In the genomic region with DNA sequence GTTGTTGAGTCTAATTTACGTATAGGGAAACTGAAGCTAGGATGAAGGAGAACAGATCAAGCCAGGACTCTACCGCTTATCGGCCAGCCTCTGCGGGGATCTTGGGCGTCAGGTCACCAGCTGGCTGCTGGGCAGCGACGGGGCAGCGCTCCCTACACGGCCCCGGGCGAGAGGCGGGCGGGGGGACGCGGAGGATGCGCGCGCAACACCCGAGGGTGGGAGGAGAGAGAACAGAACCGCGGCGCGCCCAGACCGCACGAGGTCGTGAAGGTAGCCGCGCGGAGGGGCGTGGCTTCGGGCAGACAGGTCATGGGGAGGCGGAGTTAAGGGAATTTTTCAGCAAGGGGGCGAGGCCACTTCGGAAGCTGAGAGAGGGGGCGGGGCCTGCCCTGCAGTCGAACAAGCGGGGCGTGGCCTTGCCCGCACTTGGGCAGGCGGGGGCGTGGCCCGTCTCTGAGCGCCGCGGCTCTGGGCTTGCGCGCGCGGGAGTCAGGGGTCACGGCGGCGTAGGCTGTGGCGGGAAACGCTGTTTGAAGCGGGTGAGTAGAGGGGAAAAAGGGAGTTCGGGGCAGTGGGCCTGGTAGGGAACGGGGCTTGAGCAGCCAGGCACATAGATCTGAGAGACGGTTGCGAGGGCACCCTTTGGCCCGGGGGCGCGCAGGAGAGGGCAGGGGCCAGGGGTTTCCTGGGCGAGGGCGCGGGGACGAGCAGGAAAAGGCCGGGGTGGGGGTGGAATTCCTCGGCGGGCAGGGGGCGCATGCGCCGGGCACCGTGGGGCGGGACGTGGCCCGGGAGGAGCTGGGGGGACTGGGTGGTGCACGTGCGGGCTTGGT, we compare ENCODE assay signal across 1 cellular context.
TF ChIP-seq lines count a peak whose summit lies in the region.

A gene (plus strand): TSS at position 496 of the 833 bp plus-strand sequence. CDS start 14,505 bp downstream, outside the sequence.

TF ChIP-seq in K562, 482 proteins besides CTCF, POLR2A, EP300 and RAD21 (continued from another document and continues in another):
- TF ChIP-seq, protein P1, sequence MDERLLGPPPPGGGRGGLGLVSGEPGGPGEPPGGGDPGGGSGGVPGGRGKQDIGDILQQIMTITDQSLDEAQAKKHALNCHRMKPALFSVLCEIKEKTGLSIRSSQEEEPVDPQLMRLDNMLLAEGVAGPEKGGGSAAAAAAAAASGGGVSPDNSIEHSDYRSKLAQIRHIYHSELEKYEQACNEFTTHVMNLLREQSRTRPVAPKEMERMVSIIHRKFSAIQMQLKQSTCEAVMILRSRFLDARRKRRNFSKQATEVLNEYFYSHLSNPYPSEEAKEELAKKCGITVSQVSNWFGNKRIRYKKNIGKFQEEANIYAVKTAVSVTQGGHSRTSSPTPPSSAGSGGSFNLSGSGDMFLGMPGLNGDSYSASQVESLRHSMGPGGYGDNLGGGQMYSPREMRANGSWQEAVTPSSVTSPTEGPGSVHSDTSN (CRISPR knock-in tag; IDR thresholded peaks at IDR 0.05; ENCODE audit: low read depth) = no peak
- TF ChIP-seq, protein P1 (tag; conservative IDR thresholded peaks at IDR 0.05; ENCODE audit: low read depth) = no peak
- TF ChIP-seq ATF1 (CRISPR knock-in tag; IDR thresholded peaks at IDR 0.05) (no peak), ATF1 (tag; IDR thresholded peaks at IDR 0.05) (peak; percentile 73), ZNF24 (IDR thresholded peaks at IDR 0.05) (no peak), CHCHD3 (CRISPR knock-in tag; IDR thresholded peaks at IDR 0.05) (no peak), SIN3A (IDR thresholded peaks at IDR 0.05; ENCODE audit: borderline replicate concordance in 2 of 2, control insufficient read depth in 1 of 2, low read depth in 2 of 2, low read length in 2 of 2) (0 out of 4 replicates have a peak, but pooled peaks of 1 of the 2 experiments have one; percentile 48), ZNF77 (CRISPR knock-in tag; IDR thresholded peaks at IDR 0.05) (0 out of 2 replicates have a peak, but pooled peaks have one; percentile 83), ZNF311 (CRISPR knock-in tag; IDR thresholded peaks at IDR 0.05) (no peak), MXI1 (IDR thresholded peaks at IDR 0.05; ENCODE audit: low read depth, low read length) (peak; percentile 46; the same call in 1 of the 2 replicates), NFIX (CRISPR knock-in tag; IDR thresholded peaks at IDR 0.05; ENCODE audit: low read depth) (no peak), EZH2 (IDR thresholded peaks at IDR 0.05; ENCODE audit: borderline replicate concordance, low read depth, low read length) (no peak), SREBF1 (IDR thresholded peaks at IDR 0.05; ENCODE audit: borderline replicate concordance, low read depth, low read length) (no peak), ESRRB (CRISPR knock-in tag; IDR thresholded peaks at IDR 0.05; ENCODE audit: borderline replicate concordance) (no peak), FOXJ3 (CRISPR knock-in tag; IDR thresholded peaks at IDR 0.05) (no peak), MYC (IDR thresholded peaks at IDR 0.05; ENCODE audit: low read depth, low read length) (peak; percentile 90), MYC (CRISPR knock-in tag; IDR thresholded peaks at IDR 0.05; ENCODE audit: borderline replicate concordance, low read depth) (peak; percentile 72; the same call in 1 of the 2 replicates), TRIM24 (IDR thresholded peaks at IDR 0.05) (0 out of 4 replicates have a peak, but pooled peaks have one; percentile 15 to 23), HDGF (IDR thresholded peaks at IDR 0.05) (no peak), ZNF282 (CRISPR knock-in tag; IDR thresholded peaks at IDR 0.05) (no peak), ZNF121 (CRISPR knock-in tag; conservative IDR thresholded peaks at IDR 0.05) (no peak)
- TF ChIP-seq, protein P2, sequence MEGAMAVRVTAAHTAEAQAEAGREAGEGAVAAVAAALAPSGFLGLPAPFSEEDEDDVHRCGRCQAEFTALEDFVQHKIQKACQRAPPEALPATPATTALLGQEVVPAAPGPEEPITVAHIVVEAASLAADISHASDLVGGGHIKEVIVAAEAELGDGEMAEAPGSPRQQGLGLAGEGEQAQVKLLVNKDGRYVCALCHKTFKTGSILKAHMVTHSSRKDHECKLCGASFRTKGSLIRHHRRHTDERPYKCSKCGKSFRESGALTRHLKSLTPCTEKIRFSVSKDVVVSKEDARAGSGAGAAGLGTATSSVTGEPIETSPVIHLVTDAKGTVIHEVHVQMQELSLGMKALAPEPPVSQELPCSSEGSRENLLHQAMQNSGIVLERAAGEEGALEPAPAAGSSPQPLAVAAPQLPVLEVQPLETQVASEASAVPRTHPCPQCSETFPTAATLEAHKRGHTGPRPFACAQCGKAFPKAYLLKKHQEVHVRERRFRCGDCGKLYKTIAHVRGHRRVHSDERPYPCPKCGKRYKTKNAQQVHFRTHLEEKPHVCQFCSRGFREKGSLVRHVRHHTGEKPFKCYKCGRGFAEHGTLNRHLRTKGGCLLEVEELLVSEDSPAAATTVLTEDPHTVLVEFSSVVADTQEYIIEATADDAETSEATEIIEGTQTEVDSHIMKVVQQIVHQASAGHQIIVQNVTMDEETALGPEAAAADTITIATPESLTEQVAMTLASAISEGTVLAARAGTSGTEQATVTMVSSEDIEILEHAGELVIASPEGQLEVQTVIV (CRISPR knock-in tag; IDR thresholded peaks at IDR 0.05; ENCODE audit: borderline replicate concordance) = peak; percentile 68; the same call in 1 of the 2 replicates
- TF ChIP-seq, protein P3, sequence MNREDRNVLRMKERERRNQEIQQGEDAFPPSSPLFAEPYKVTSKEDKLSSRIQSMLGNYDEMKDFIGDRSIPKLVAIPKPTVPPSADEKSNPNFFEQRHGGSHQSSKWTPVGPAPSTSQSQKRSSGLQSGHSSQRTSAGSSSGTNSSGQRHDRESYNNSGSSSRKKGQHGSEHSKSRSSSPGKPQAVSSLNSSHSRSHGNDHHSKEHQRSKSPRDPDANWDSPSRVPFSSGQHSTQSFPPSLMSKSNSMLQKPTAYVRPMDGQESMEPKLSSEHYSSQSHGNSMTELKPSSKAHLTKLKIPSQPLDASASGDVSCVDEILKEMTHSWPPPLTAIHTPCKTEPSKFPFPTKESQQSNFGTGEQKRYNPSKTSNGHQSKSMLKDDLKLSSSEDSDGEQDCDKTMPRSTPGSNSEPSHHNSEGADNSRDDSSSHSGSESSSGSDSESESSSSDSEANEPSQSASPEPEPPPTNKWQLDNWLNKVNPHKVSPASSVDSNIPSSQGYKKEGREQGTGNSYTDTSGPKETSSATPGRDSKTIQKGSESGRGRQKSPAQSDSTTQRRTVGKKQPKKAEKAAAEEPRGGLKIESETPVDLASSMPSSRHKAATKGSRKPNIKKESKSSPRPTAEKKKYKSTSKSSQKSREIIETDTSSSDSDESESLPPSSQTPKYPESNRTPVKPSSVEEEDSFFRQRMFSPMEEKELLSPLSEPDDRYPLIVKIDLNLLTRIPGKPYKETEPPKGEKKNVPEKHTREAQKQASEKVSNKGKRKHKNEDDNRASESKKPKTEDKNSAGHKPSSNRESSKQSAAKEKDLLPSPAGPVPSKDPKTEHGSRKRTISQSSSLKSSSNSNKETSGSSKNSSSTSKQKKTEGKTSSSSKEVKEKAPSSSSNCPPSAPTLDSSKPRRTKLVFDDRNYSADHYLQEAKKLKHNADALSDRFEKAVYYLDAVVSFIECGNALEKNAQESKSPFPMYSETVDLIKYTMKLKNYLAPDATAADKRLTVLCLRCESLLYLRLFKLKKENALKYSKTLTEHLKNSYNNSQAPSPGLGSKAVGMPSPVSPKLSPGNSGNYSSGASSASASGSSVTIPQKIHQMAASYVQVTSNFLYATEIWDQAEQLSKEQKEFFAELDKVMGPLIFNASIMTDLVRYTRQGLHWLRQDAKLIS (CRISPR knock-in tag; IDR thresholded peaks at IDR 0.05) = peak; percentile 82; the same call in 1 of the 2 replicates
- TF ChIP-seq, protein P4, sequence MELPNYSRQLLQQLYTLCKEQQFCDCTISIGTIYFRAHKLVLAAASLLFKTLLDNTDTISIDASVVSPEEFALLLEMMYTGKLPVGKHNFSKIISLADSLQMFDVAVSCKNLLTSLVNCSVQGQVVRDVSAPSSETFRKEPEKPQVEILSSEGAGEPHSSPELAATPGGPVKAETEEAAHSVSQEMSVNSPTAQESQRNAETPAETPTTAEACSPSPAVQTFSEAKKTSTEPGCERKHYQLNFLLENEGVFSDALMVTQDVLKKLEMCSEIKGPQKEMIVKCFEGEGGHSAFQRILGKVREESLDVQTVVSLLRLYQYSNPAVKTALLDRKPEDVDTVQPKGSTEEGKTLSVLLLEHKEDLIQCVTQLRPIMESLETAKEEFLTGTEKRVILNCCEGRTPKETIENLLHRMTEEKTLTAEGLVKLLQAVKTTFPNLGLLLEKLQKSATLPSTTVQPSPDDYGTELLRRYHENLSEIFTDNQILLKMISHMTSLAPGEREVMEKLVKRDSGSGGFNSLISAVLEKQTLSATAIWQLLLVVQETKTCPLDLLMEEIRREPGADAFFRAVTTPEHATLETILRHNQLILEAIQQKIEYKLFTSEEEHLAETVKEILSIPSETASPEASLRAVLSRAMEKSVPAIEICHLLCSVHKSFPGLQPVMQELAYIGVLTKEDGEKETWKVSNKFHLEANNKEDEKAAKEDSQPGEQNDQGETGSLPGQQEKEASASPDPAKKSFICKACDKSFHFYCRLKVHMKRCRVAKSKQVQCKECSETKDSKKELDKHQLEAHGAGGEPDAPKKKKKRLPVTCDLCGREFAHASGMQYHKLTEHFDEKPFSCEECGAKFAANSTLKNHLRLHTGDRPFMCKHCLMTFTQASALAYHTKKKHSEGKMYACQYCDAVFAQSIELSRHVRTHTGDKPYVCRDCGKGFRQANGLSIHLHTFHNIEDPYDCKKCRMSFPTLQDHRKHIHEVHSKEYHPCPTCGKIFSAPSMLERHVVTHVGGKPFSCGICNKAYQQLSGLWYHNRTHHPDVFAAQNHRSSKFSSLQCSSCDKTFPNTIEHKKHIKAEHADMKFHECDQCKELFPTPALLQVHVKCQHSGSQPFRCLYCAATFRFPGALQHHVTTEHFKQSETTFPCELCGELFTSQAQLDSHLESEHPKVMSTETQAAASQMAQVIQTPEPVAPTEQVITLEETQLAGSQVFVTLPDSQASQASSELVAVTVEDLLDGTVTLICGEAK (IDR thresholded peaks at IDR 0.05) = no peak; the same call in 1 of the 2 replicates
- TF ChIP-seq, protein P4 (CRISPR knock-in tag; IDR thresholded peaks at IDR 0.05) = no peak
- TF ChIP-seq, protein P5, sequence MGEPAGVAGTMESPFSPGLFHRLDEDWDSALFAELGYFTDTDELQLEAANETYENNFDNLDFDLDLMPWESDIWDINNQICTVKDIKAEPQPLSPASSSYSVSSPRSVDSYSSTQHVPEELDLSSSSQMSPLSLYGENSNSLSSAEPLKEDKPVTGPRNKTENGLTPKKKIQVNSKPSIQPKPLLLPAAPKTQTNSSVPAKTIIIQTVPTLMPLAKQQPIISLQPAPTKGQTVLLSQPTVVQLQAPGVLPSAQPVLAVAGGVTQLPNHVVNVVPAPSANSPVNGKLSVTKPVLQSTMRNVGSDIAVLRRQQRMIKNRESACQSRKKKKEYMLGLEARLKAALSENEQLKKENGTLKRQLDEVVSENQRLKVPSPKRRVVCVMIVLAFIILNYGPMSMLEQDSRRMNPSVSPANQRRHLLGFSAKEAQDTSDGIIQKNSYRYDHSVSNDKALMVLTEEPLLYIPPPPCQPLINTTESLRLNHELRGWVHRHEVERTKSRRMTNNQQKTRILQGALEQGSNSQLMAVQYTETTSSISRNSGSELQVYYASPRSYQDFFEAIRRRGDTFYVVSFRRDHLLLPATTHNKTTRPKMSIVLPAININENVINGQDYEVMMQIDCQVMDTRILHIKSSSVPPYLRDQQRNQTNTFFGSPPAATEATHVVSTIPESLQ (CRISPR knock-in tag; IDR thresholded peaks at IDR 0.05) = no peak; the same call in 1 of the 2 replicates
- TF ChIP-seq, protein P6, sequence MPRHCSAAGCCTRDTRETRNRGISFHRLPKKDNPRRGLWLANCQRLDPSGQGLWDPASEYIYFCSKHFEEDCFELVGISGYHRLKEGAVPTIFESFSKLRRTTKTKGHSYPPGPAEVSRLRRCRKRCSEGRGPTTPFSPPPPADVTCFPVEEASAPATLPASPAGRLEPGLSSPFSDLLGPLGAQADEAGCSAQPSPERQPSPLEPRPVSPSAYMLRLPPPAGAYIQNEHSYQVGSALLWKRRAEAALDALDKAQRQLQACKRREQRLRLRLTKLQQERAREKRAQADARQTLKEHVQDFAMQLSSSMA (CRISPR knock-in tag; IDR thresholded peaks at IDR 0.05) = peak; percentile 92; the same call in 1 of the 2 replicates
- TF ChIP-seq, protein P7, sequence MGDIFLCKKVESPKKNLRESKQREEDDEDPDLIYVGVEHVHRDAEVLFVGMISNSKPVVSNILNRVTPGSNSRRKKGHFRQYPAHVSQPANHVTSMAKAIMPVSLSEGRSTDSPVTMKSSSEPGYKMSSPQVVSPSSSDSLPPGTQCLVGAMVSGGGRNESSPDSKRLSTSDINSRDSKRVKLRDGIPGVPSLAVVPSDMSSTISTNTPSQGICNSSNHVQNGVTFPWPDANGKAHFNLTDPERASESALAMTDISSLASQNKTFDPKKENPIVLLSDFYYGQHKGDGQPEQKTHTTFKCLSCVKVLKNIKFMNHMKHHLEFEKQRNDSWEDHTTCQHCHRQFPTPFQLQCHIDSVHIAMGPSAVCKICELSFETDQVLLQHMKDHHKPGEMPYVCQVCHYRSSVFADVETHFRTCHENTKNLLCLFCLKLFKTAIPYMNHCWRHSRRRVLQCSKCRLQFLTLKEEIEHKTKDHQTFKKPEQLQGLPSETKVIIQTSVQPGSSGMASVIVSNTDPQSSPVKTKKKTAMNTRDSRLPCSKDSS (IDR thresholded peaks at IDR 0.05; ENCODE audit: low read depth, partially characterized antibody) = no peak
